9 cellular contexts compared by ENCODE assay signal in the genomic region with DNA sequence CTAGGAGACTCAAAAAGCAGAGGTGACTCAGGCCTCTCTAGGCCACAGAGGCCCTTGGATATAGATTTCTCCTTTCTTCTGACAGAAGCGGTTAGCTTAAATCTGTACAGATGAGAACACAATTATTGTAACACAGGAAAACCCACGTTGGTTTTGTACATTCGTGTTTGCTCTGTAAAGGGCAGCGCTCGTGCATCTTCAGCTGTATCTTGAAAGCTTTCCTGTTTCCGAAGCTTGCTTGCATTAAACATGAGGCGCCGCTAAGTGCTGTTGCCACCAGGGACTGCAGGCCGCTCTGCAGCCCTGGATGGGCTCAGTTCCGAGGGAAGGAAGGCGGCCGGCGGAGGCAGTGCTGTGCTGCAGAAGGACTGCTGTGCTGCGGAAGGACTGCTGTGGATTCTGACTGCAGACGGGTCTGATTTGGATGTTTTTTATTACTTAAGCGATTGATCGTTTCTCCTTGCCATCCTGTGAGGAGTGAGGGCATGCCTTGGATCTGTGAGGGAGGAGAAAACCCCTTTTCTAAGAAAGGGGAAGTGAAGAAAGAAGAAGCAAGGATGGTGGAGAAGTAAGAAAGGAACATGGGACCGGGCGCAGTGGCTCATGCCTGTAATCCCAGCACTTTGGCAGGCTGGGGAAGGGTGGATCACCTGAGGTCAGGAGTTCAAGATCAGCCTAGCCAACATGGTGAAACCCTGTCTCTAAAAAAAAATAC. TPM values are rescaled to one million over a fixed set of nuclear protein-coding genes. Genes with fewer than 3 reads are reported as not detected.
DNase-seq lines count a peak whose midpoint lies in the region; ATAC-seq, FAIRE-seq and TF ChIP-seq lines count a peak whose summit lies in the region.
"Had no signal": no experiment of that assay in that cellular context is flagged by ENCODE, and none has a peak within 500 bp of the region (broad histone marks: within the 10 kb centered on the region; RNA-seq: fewer than 3 reads in every experiment).

No MANE protein-coding gene starts in this region.

- no peak for TF ChIP-seq CTCF in neural crest cell (conservative IDR thresholded peaks at IDR 0.05)

- H3K9me3 Mint-ChIP-seq in activated T-cell treated with anti-CD3 and anti-CD28 coated beads, Interleukin-2, amount 50 U/mL, for 4 hours: peaks cover 5% of the 10 kb centered on the region
- H3K9me3 Mint-ChIP-seq in activated T-cell treated with anti-CD3 and anti-CD28 coated beads, Interleukin-2, amount 50 U/mL, for 24 hours: no peaks in the 10 kb centered on the region
- no peaks in the 10 kb centered on the region for H3K9me3 Mint-ChIP-seq in neural crest cell
- H3K9me3 Mint-ChIP-seq: immature natural killer cell had no signal

- ATAC-seq in activated T-cell treated with anti-CD3 and anti-CD28 coated beads, Interleukin-2, amount 50 U/mL, for 4 hours: peak; percentile 35 to 63
- ATAC-seq in HG03097 (IDR thresholded peaks at IDR 0.05; ENCODE audit: low FRiP score, unreplicated experiment): peak; percentile 52
- ATAC-seq in GM21825 (IDR thresholded peaks at IDR 0.05; ENCODE audit: unreplicated experiment): no peak

- peaks cover 17% of the 10 kb centered on the region for H3K4me1 Mint-ChIP-seq in activated T-cell treated with anti-CD3 and anti-CD28 coated beads, Interleukin-2, amount 50 U/mL, for 4 hours (ENCODE audit: low read depth)
- peaks cover 13% of the 10 kb centered on the region for H3K4me1 Mint-ChIP-seq in activated T-cell treated with anti-CD3 and anti-CD28 coated beads, Interleukin-2, amount 50 U/mL, for 24 hours (ENCODE audit: low read depth)
- H3K4me1 Mint-ChIP-seq in neural crest cell: peaks cover 21% of the 10 kb centered on the region

- H3K27ac Mint-ChIP-seq in activated T-cell treated with anti-CD3 and anti-CD28 coated beads, Interleukin-2, amount 50 U/mL, for 24 hours: no peak overlapping the region
- no peak overlapping the region for H3K27ac Mint-ChIP-seq in neural crest cell (ENCODE audit: unreplicated experiment)
- H3K27ac Mint-ChIP-seq: immature natural killer cell had no signal

- FAIRE-seq in RCC 7860 (lab: Jason Lieb, UNC): no peak

- H3K27me3 Mint-ChIP-seq in activated T-cell treated with anti-CD3 and anti-CD28 coated beads, Interleukin-2, amount 50 U/mL, for 4 hours (ENCODE audit: low read depth): peaks cover 40% of the 10 kb centered on the region
- H3K27me3 Mint-ChIP-seq in activated T-cell treated with anti-CD3 and anti-CD28 coated beads, Interleukin-2, amount 50 U/mL, for 24 hours: peaks cover 65% of the 10 kb centered on the region
- H3K27me3 Mint-ChIP-seq in neural crest cell (ENCODE audit: low read depth): no peaks in the 10 kb centered on the region

- no peaks in the 10 kb centered on the region for H3K36me3 Mint-ChIP-seq in activated T-cell treated with anti-CD3 and anti-CD28 coated beads, Interleukin-2, amount 50 U/mL, for 4 hours (ENCODE audit: insufficient read depth)
- H3K36me3 Mint-ChIP-seq in activated T-cell treated with anti-CD3 and anti-CD28 coated beads, Interleukin-2, amount 50 U/mL, for 24 hours (ENCODE audit: low read depth): no peaks in the 10 kb centered on the region
- no peaks in the 10 kb centered on the region for H3K36me3 Mint-ChIP-seq in neural crest cell (ENCODE audit: low read depth)
- H3K36me3 Mint-ChIP-seq: immature natural killer cell had no signal

- DNase-seq in activated T-cell treated with anti-CD3 and anti-CD28 coated beads, Interleukin-2, amount 50 U/mL, for 4 hours: no peak
- DNase-seq in activated T-cell treated with anti-CD3 and anti-CD28 coated beads, Interleukin-2, amount 50 U/mL, for 24 hours: no peak
- peak; percentile 5 for DNase-seq in cerebellar cortex (ENCODE audit: low spot score)
- DNase-seq in neural crest cell (ENCODE audit: low read depth, low spot score): peak; percentile 44
- DNase-seq in RCC 7860 (ENCODE audit: low spot score): no peak
- no peak for DNase-seq in NCI-H2227 (lab: John Stamatoyannopoulos, UW; ENCODE audit: unreplicated experiment)

- no peak overlapping the region for H3K4me3 Mint-ChIP-seq in activated T-cell treated with anti-CD3 and anti-CD28 coated beads, Interleukin-2, amount 50 U/mL, for 4 hours
- no peak overlapping the region for H3K4me3 Mint-ChIP-seq in activated T-cell treated with anti-CD3 and anti-CD28 coated beads, Interleukin-2, amount 50 U/mL, for 24 hours
- no peak overlapping the region for H3K4me3 Mint-ChIP-seq in neural crest cell

RNA-seq across cellular contexts. Expression of gene FHIP2A, which starts 53.4 kb away (rescaled TPM):
- total RNA-seq in activated T-cell treated with anti-CD3 and anti-CD28 coated beads, Interleukin-2, amount 50 U/mL, for 4 hours: 10 to 100 TPM; 13.6 to 26.8 (median 14.8) TPM
- total RNA-seq in neural crest cell: 14.4 and 17.0 TPM in 2 replicates

Comparison
In these comparisons a context has a peak if more than half of its experiments do, and no peak if none do; other contexts are left out.
1. DNase-seq: peak in cerebellar cortex (single experiment) and neural crest cell (single experiment); none in activated T-cell treated with anti-CD3 and anti-CD28 coated beads, Interleukin-2, amount 50 U/mL, for 4 hours (single experiment), activated T-cell treated with anti-CD3 and anti-CD28 coated beads, Interleukin-2, amount 50 U/mL, for 24 hours (single experiment), RCC 7860 (single experiment) and NCI-H2227 (single experiment).